Comparison of ENCODE assay signal across 8 cellular contexts in genomic region chr14:53151523-53151866, GRCh38. TPM values are rescaled to one million over a fixed set of nuclear protein-coding genes. Genes with fewer than 3 reads are reported as not detected.
DNase-seq lines count a peak whose midpoint lies in the region; ATAC-seq, FAIRE-seq and TF ChIP-seq lines count a peak whose summit lies in the region.

No MANE protein-coding gene starts in this region.

- FAIRE-seq in small intestine (lab: Jason Lieb, UNC), result no peak

- no peak overlapping the region for H3K56ac ChIP-seq in H9 (ENCODE audit: insufficient read length, low read depth, low read length)

- intact Hi-C loops in right cardiac atrium (cut with DNase I), result no loop called here

- H2BK15ac ChIP-seq in H9 (ENCODE audit: low read depth, low read length), result no peak overlapping the region

- H3K4me2 ChIP-seq in H9 (ENCODE audit: insufficient read depth, insufficient read length, low read length), result peak overlapping the region; percentile 59

- no peak overlapping the region for H2AK5ac ChIP-seq in H9 (ENCODE audit: insufficient read length, low read length)

- peaks cover 3% of the 10 kb centered on the region; the same call in 1 of the 2 replicates for H3K27me3 Mint-ChIP-seq in H9 (ENCODE audit: low read depth)

- no peak overlapping the region for H2AFZ ChIP-seq in H9 (ENCODE audit: low read length)

- no peak overlapping the region for H4K91ac ChIP-seq in H9 (ENCODE audit: insufficient read length, low read depth, low read length)

- peak overlapping the region; percentile 70 for H3K4me3 ChIP-seq in WERI-Rb-1 (ENCODE audit: low read depth, low read length)
- peak overlapping the region; percentile 68 for H3K4me3 ChIP-seq in right cardiac atrium (ENCODE audit: low read length)
- peak overlapping the region; percentile 88 to 90 for H3K4me3 ChIP-seq in small intestine (ENCODE audit: low read depth in 1 of 2, low read length in 2 of 2)

- H2BK20ac ChIP-seq in H9 (ENCODE audit: low read depth, low read length, poor library complexity, severe bottlenecking), result no peak overlapping the region

- H3K79me1 ChIP-seq in H9 (ENCODE audit: insufficient read depth, low read depth, low read length, poor library complexity, severe bottlenecking), result no peaks in the 10 kb centered on the region

- no peak overlapping the region for H4K8ac ChIP-seq in H9 (replicated peaks; ENCODE audit: insufficient read length, low read depth, low read length)

- H3K9me3 Mint-ChIP-seq in H9, result peaks cover 0 to 3% of the 10 kb centered on the region in 2 experiments; a peak in 1 of 5 replicates

- ATAC-seq in right cardiac atrium (peak in 1 of 2 donors; percentile 2), HG02798 (IDR thresholded peaks at IDR 0.05; ENCODE audit: poor library complexity, unreplicated experiment) (no peak)

- H3K36me3 ChIP-seq in WERI-Rb-1 (no peaks in the 10 kb centered on the region), small intestine (ENCODE audit: control insufficient read depth in 2 of 2, insufficient read depth in 2 of 2, low read length in 2 of 2) (no peaks in the 10 kb centered on the region)

- no peak overlapping the region for H3K18ac ChIP-seq in H9 (ENCODE audit: insufficient read length, low read depth, low read length)

- peak overlapping the region; percentile 93 to 96 for H3K4me3 Mint-ChIP-seq in H9

- no peak overlapping the region for H3K27ac ChIP-seq in H9 (ENCODE audit: insufficient read length, low read depth, low read length)
- no peak overlapping the region for H3K27ac ChIP-seq in WERI-Rb-1
- H3K27ac ChIP-seq in right cardiac atrium (ENCODE audit: low read length), result no peak overlapping the region
- H3K27ac ChIP-seq in small intestine (ENCODE audit: low read depth in 1 of 2, low read length in 1 of 2), result peak overlapping the region; percentile 82 to 87

- H2BK120ac ChIP-seq in H9 (ENCODE audit: low read depth, low read length, poor library complexity, severe bottlenecking), result no peak overlapping the region

- no peaks in the 10 kb centered on the region for H4K20me1 ChIP-seq in H9 (ENCODE audit: control insufficient read depth, insufficient read depth, insufficient read length)

- WGBS in H9 (ENCODE audit: extremely low coverage, insufficient read length, low lambda C conversion rate), result no CpG with 5 or more reads among the region's 7 CpGs
- 13% methylated on average over 7 of the region's 7 CpGs for whole genome bisulfite sequencing in right cardiac atrium
- 2 to 9% (median 5%) methylated on average over 7 of the region's 7 CpGs for WGBS in small intestine, 3 donors

- peaks cover 12% of the 10 kb centered on the region for H3K23me2 ChIP-seq in H9 (ENCODE audit: insufficient read length, low read depth, low read length, poor library complexity, severe bottlenecking)

- H3K4me1 ChIP-seq in H9 (ENCODE audit: insufficient read depth, low read length), result no peaks in the 10 kb centered on the region; the same call in 1 of the 2 replicates
- no peaks in the 10 kb centered on the region for H3K4me1 ChIP-seq in right cardiac atrium (ENCODE audit: control insufficient read depth, insufficient read depth, low read length)
- H3K4me1 ChIP-seq in small intestine (ENCODE audit: control insufficient read depth in 2 of 2, insufficient read depth in 1 of 2, low read depth in 1 of 2, low read length in 1 of 2), result peaks cover 0 to 5% of the 10 kb centered on the region in 2 donors

- H3K4me1 Mint-ChIP-seq in H9, result peaks cover 20 to 27% of the 10 kb centered on the region in 2 experiments

- H3K79me2 ChIP-seq in H9 (ENCODE audit: insufficient read depth, low read length), result peaks cover 9% of the 10 kb centered on the region; the same call in 1 of the 2 replicates

- H3T11ph ChIP-seq in H9 (ENCODE audit: low read length), result no peak overlapping the region

- H3K9me3 ChIP-seq in H9 (ENCODE audit: control insufficient read depth, low read depth, low read length) (no peaks in the 10 kb centered on the region), WERI-Rb-1 (ENCODE audit: severe bottlenecking) (no peaks in the 10 kb centered on the region), right cardiac atrium (ENCODE audit: control insufficient read depth, low read length) (no peaks in the 10 kb centered on the region), small intestine (ENCODE audit: control insufficient read depth, low read depth) (no peaks in the 10 kb centered on the region)

- H3K36me3 Mint-ChIP-seq in H9 (ENCODE audit: insufficient read depth in 1 of 3, low read depth in 3 of 3), result peaks cover 0 to 2% (median 0%) of the 10 kb centered on the region in 3 experiments; a peak in 2 of 7 replicates

- H3K23ac ChIP-seq in H9 (ENCODE audit: insufficient read length, low read depth, low read length), result no peak overlapping the region

- TF ChIP-seq CTCF in H9 (conservative IDR thresholded peaks at IDR 0.05) (no peak), WERI-Rb-1 (IDR thresholded peaks at IDR 0.05; ENCODE audit: low read depth, low read length) (no peak)

- no peak overlapping the region for H2BK5ac ChIP-seq in H9 (ENCODE audit: insufficient read length, low read length)

- no peak overlapping the region for H3K14ac ChIP-seq in H9 (ENCODE audit: insufficient read depth, low read length)

- no peak overlapping the region for H4K5ac ChIP-seq in H9 (ENCODE audit: insufficient read length, low read depth, low read length)

- H3K9ac ChIP-seq in H9 (ENCODE audit: extremely low read depth, insufficient read length, low read length), result no peak overlapping the region

- DNase-seq in H9 (no peak), WERI-Rb-1 (no peak), right cardiac atrium (peak in 1 of 3 donors; percentile 42), small intestine (no peak), activated gamma-delta T cell treated with Interleukin-2 at 50 U/mL for 16 hours (no peak), epidermal melanocyte (ENCODE audit: insufficient read length, low spot score) (no peak), DMS79 (lab: John Stamatoyannopoulos, UW) (no peak)

- no peaks in the 10 kb centered on the region for H3K27me3 ChIP-seq in H9 (ENCODE audit: insufficient read depth, low read length)
- H3K27me3 ChIP-seq in WERI-Rb-1 (ENCODE audit: insufficient read depth, low read depth, severe bottlenecking), result no peaks in the 10 kb centered on the region
- no peaks in the 10 kb centered on the region for H3K27me3 ChIP-seq in right cardiac atrium (ENCODE audit: control insufficient read depth, insufficient read depth)
- H3K27me3 ChIP-seq in small intestine (ENCODE audit: control insufficient read depth in 2 of 2, insufficient read depth in 2 of 2, low read length in 2 of 2), result no peaks in the 10 kb centered on the region

- H3K4ac ChIP-seq in H9 (ENCODE audit: low read depth, low read length), result no peak overlapping the region

- no peak overlapping the region for H2BK12ac ChIP-seq in H9 (ENCODE audit: insufficient read length, low read depth, low read length)

- H3K27ac Mint-ChIP-seq in H9, result no peak overlapping the region

RNA-seq across cellular contexts. Expression of gene DDHD1, which starts 1.6 kb away (rescaled TPM):
- total RNA-seq in H9 (2021) (12.8 and 15.7 TPM in 2 replicates), right cardiac atrium (10 to 100 TPM in 1 of 4 donors, 1 to 10 TPM in 3; 9.5 to 10.8 (median 9.6) TPM)
- polyA plus RNA-seq in right cardiac atrium (3.8 TPM), small intestine (1 to 10 TPM in 1 of 3 donors, under 1 TPM in 2; 0.54 to 2.5 (median 0.67) TPM)

Comparison
In these comparisons a context has a peak if more than half of its experiments do, and no peak if none do; other contexts are left out.
1. H3K27ac ChIP-seq: peak in small intestine (2 of 2); none in H9 (single experiment), WERI-Rb-1 (single experiment) and right cardiac atrium (single experiment).
2. Peak in every context shown above with its lines, with median percentiles within 50 percentile points of each other: H3K4me3 ChIP-seq.